In the genomic region with DNA sequence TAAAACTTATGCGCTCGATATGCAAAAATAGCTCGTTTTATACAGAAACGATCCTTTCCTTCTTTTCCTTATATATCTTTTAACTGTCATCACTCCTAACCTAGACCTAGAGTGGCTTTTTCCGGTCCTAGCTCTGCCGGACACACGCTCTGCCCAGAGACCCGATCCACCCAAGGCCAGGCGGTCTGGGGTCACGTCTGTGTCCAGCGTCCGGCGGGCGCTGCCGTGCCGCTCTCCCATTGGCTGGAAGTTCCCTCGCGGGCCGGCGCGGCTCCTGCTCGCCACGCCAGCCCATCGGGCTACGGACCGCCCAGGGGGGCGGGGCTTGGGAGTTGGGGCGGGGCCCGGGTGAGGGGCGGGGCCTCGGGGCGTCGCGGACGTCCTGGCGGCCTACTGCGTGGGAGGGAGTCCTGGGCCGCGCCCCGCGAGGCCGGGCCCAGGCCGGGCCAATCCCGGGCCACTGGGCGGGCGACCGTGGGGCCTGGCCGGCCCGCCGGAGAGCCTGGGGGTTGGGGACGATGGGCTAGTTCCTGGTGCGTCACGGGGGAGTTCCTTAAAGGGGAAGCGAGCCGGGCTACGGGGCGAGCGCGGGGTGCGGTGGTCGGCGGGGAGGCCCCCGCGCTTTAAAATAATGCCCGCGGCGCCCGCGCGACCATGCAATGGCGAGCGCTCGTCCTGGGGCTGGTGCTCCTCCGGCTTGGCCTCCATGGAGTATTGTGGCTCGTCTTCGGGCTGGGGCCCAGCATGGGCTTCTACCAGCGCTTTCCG, we compare ENCODE assay signal across 1 cellular context.
TF ChIP-seq lines count a peak whose summit lies in the region.

Gene EDEM1, plus strand, starts transcription at position 556 of the 768 bp plus-strand sequence. Its CDS starts 99 bp downstream, at position 655.

TF ChIP-seq in K562, 482 proteins besides CTCF, POLR2A, EP300 and RAD21 (continued from another document and continues in another):
- no peak for TF ChIP-seq KLF16 (IDR thresholded peaks at IDR 0.05)
- peak; percentile 47; the same call in 1 of the 2 replicates for TF ChIP-seq THAP12 (CRISPR knock-in tag; IDR thresholded peaks at IDR 0.05)
- TF ChIP-seq ETS1 (conservative IDR thresholded peaks at IDR 0.05; ENCODE audit: control insufficient read depth, low read depth, low read length), result no peak; the same call in 1 of the 2 replicates
- TF ChIP-seq ZNF354B (CRISPR knock-in tag; IDR thresholded peaks at IDR 0.05), result no peak
- TF ChIP-seq PML (IDR thresholded peaks at IDR 0.05; ENCODE audit: low read length), result peak; percentile 92
- 0 out of 2 replicates have a peak, but pooled peaks have one; percentile 83 for TF ChIP-seq THRB (CRISPR knock-in tag; conservative IDR thresholded peaks at IDR 0.05)
- no peak for TF ChIP-seq SRSF1 (IDR thresholded peaks at IDR 0.05; ENCODE audit: low read depth, low read length)
- no peak for TF ChIP-seq MTF1 (CRISPR knock-in tag; IDR thresholded peaks at IDR 0.05; ENCODE audit: borderline replicate concordance)
- TF ChIP-seq ZFP36 (IDR thresholded peaks at IDR 0.05; ENCODE audit: low read depth, low read length, partially characterized antibody), result no peak
- TF ChIP-seq JUNB (CRISPR knock-in tag; conservative IDR thresholded peaks at IDR 0.05), result no peak
- TF ChIP-seq FOXP1 (CRISPR knock-in tag; IDR thresholded peaks at IDR 0.05), result no peak
- TF ChIP-seq, protein P1, sequence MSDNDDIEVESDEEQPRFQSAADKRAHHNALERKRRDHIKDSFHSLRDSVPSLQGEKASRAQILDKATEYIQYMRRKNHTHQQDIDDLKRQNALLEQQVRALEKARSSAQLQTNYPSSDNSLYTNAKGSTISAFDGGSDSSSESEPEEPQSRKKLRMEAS (CRISPR knock-in tag; IDR thresholded peaks at IDR 0.05), result peak; percentile 72
- peak; percentile 78 for TF ChIP-seq L3MBTL2 (IDR thresholded peaks at IDR 0.05)
- TF ChIP-seq PURB (CRISPR knock-in tag; IDR thresholded peaks at IDR 0.05; ENCODE audit: low read depth), result no peak
- no peak for TF ChIP-seq ZBTB34 (CRISPR knock-in tag; IDR thresholded peaks at IDR 0.05)
- peak; percentile 94 for TF ChIP-seq SUPT5H (IDR thresholded peaks at IDR 0.05)
- no peak for TF ChIP-seq RNF2 (IDR thresholded peaks at IDR 0.05)
- no peak for TF ChIP-seq ZNF785 (CRISPR knock-in tag; IDR thresholded peaks at IDR 0.05)
- TF ChIP-seq ZNF444 (CRISPR knock-in tag; IDR thresholded peaks at IDR 0.05), result no peak
- TF ChIP-seq, protein P2, sequence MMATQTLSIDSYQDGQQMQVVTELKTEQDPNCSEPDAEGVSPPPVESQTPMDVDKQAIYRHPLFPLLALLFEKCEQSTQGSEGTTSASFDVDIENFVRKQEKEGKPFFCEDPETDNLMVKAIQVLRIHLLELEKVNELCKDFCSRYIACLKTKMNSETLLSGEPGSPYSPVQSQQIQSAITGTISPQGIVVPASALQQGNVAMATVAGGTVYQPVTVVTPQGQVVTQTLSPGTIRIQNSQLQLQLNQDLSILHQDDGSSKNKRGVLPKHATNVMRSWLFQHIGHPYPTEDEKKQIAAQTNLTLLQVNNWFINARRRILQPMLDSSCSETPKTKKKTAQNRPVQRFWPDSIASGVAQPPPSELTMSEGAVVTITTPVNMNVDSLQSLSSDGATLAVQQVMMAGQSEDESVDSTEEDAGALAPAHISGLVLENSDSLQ (IDR thresholded peaks at IDR 0.05), result peak; percentile 34; the same call in 1 of the 2 replicates
- 0 out of 2 replicates have a peak, but pooled peaks have one; percentile 79 for TF ChIP-seq HMG20B (CRISPR knock-in tag; IDR thresholded peaks at IDR 0.05)
- TF ChIP-seq NR2F6 (CRISPR knock-in tag; IDR thresholded peaks at IDR 0.05), result no peak
- peak; percentile 54; the same call in 1 of the 2 replicates for TF ChIP-seq ERF (CRISPR knock-in tag; IDR thresholded peaks at IDR 0.05)
- peak; percentile 52; the same call in 1 of the 2 replicates for TF ChIP-seq ESRRA (IDR thresholded peaks at IDR 0.05; ENCODE audit: borderline replicate concordance, low read depth)
- peak; percentile 89 for TF ChIP-seq RBFOX2 (IDR thresholded peaks at IDR 0.05; ENCODE audit: low read depth, low read length)
- no peak for TF ChIP-seq NFIX (CRISPR knock-in tag; IDR thresholded peaks at IDR 0.05; ENCODE audit: low read depth)
- TF ChIP-seq GTF2A2 (tag; IDR thresholded peaks at IDR 0.05), result no peak; the same call in 1 of the 2 replicates
- no peak; the same call in 1 of the 2 replicates for TF ChIP-seq ZBED1 (IDR thresholded peaks at IDR 0.05)
- TF ChIP-seq ZNF121 (CRISPR knock-in tag; conservative IDR thresholded peaks at IDR 0.05), result no peak
- TF ChIP-seq ZNF76 (CRISPR knock-in tag; IDR thresholded peaks at IDR 0.05; ENCODE audit: borderline replicate concordance), result no peak
- TF ChIP-seq RCOR1 (IDR thresholded peaks at IDR 0.05; ENCODE audit: borderline replicate concordance in 1 of 2, low read depth in 2 of 2, low read length in 2 of 2), result no peak
- TF ChIP-seq RBM34 (IDR thresholded peaks at IDR 0.05; ENCODE audit: borderline replicate concordance, insufficient read depth, low read length), result peak; percentile 17; the same call in 1 of the 2 replicates
- TF ChIP-seq HEY1 (CRISPR knock-in tag; IDR thresholded peaks at IDR 0.05; ENCODE audit: borderline replicate concordance), result no peak
- TF ChIP-seq BACH1 (tag; IDR thresholded peaks at IDR 0.05), result no peak
- no peak for TF ChIP-seq GTF2F1 (IDR thresholded peaks at IDR 0.05; ENCODE audit: low read depth, low read length)
- no peak for TF ChIP-seq U2AF2 (optimal IDR thresholded peaks at IDR 0.05; ENCODE audit: low read depth, low read length)
- TF ChIP-seq DIDO1 (tag; IDR thresholded peaks at IDR 0.05; ENCODE audit: low read depth), result no peak
- TF ChIP-seq RBM14 (IDR thresholded peaks at IDR 0.05; ENCODE audit: borderline replicate concordance, insufficient read depth, low read depth, low read length), result no peak
- no peak for TF ChIP-seq RBM17 (IDR thresholded peaks at IDR 0.05; ENCODE audit: borderline replicate concordance, low read depth, low read length)
- TF ChIP-seq ZNF740 (CRISPR knock-in tag; IDR thresholded peaks at IDR 0.05), result no peak
- TF ChIP-seq ZNF740 (tag; IDR thresholded peaks at IDR 0.05), result no peak
- TF ChIP-seq CREB5 (CRISPR knock-in tag; IDR thresholded peaks at IDR 0.05), result 0 out of 2 replicates have a peak, but pooled peaks have one; percentile 24
- TF ChIP-seq, protein P3, sequence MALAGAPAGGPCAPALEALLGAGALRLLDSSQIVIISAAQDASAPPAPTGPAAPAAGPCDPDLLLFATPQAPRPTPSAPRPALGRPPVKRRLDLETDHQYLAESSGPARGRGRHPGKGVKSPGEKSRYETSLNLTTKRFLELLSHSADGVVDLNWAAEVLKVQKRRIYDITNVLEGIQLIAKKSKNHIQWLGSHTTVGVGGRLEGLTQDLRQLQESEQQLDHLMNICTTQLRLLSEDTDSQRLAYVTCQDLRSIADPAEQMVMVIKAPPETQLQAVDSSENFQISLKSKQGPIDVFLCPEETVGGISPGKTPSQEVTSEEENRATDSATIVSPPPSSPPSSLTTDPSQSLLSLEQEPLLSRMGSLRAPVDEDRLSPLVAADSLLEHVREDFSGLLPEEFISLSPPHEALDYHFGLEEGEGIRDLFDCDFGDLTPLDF (CRISPR knock-in tag; IDR thresholded peaks at IDR 0.05), result peak; percentile 9; the same call in 1 of the 2 replicates
- no peak for TF ChIP-seq HDAC8 (tag; IDR thresholded peaks at IDR 0.05)
- TF ChIP-seq, protein P4, sequence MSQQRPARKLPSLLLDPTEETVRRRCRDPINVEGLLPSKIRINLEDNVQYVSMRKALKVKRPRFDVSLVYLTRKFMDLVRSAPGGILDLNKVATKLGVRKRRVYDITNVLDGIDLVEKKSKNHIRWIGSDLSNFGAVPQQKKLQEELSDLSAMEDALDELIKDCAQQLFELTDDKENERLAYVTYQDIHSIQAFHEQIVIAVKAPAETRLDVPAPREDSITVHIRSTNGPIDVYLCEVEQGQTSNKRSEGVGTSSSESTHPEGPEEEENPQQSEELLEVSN (IDR thresholded peaks at IDR 0.05; ENCODE audit: borderline replicate concordance in 1 of 2, extremely low read depth in 1 of 2, insufficient read depth in 1 of 2, insufficient read length in 1 of 2, low read depth in 1 of 2, low read length in 1 of 2, poor library complexity in 1 of 2, severe bottlenecking in 1 of 2), result peak; percentile 92 to 99
- TF ChIP-seq KLF1 (tag; IDR thresholded peaks at IDR 0.05), result 0 out of 2 replicates have a peak, but pooled peaks have one; percentile 35
- 0 out of 2 replicates have a peak, but pooled peaks have one; percentile 86 for TF ChIP-seq PHB (CRISPR knock-in tag; IDR thresholded peaks at IDR 0.05)
- TF ChIP-seq TEAD4 (IDR thresholded peaks at IDR 0.05; ENCODE audit: low read length), result no peak; the same call in 1 of the 2 replicates
- TF ChIP-seq TEAD4 (CRISPR knock-in tag; IDR thresholded peaks at IDR 0.05; ENCODE audit: borderline replicate concordance), result no peak
- TF ChIP-seq, protein P5, sequence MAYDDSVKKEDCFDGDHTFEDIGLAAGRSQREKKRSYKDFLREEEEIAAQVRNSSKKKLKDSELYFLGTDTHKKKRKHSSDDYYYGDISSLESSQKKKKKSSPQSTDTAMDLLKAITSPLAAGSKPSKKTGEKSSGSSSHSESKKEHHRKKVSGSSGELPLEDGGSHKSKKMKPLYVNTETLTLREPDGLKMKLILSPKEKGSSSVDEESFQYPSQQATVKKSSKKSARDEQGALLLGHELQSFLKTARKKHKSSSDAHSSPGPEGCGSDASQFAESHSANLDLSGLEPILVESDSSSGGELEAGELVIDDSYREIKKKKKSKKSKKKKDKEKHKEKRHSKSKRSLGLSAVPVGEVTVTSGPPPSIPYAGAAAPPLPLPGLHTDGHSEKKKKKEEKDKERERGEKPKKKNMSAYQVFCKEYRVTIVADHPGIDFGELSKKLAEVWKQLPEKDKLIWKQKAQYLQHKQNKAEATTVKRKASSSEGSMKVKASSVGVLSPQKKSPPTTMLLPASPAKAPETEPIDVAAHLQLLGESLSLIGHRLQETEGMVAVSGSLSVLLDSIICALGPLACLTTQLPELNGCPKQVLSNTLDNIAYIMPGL (CRISPR knock-in tag; IDR thresholded peaks at IDR 0.05), result no peak
